In the genomic region with DNA sequence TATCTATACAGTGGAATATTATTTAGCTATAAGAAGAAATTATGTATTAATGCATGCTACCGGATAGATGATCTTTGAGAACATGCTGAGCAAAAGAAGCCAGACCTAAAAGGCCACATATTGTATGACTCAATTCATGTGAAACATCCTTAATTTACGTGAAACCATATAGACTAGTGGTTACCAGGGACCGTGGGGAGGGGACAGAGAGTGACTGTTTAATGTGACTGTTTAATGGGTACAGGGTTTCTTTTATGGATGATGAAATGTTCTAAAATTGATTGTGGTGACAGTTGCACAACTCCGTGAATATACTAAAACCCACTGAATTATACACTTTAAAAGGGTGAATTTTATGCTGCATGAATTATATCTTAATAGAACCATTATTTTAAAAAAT, we compare ENCODE assay signal across 15 cellular contexts. TPM values are rescaled to one million over a fixed set of nuclear protein-coding genes. Genes with fewer than 3 reads are reported as not detected.
DNase-seq lines count a peak whose midpoint lies in the region; ATAC-seq and TF ChIP-seq lines count a peak whose summit lies in the region.
"Had no signal": no experiment of that assay in that cellular context is flagged by ENCODE, and none has a peak within 500 bp of the region (broad histone marks: within the 10 kb centered on the region; RNA-seq: fewer than 3 reads in every experiment).

No MANE protein-coding gene starts in this region.

- H3K4me2 ChIP-seq in SK-N-SH: no peak overlapping the region
- H3K4me2 ChIP-seq in SU-DHL-6 (ENCODE audit: low read depth, low read length, poor library complexity, severe bottlenecking): peak overlapping the region; percentile 68

- H3K9me3 ChIP-seq in SK-N-SH (no peaks in the 10 kb centered on the region; the same call in 1 of the 2 replicates), SU-DHL-6 (ENCODE audit: insufficient read depth, low read length) (peaks cover 7% of the 10 kb centered on the region; the same call in 1 of the 2 replicates)

- peaks cover 2% of the 10 kb centered on the region for H3F3A ChIP-seq in SK-N-SH (replicated peaks; ENCODE audit: insufficient read depth)
- H3F3A ChIP-seq in SU-DHL-6 (ENCODE audit: insufficient read depth): peaks cover 72% of the 10 kb centered on the region

- TF ChIP-seq EP300 in SK-N-SH (IDR thresholded peaks at IDR 0.05; ENCODE audit: borderline replicate concordance in 1 of 2, low read depth in 1 of 2, low read length in 1 of 2): no peak

- CTCF ChIA-PET in SK-N-SH (lab: Yijun Ruan, JAX): no interaction called here

- DNase-seq in SK-N-SH (no peak), CD1c-positive myeloid dendritic cell (ENCODE audit: extremely low spot score) (peak; percentile 14), NOMO-1 (lab: John Stamatoyannopoulos, UW; ENCODE audit: unreplicated experiment in 2 of 2) (peak; percentile 33 to 84), EL (no peak), kidney tubule cell (ENCODE audit: low spot score) (no peak)
- DNase-seq: 8988T, Calu3, HCEC 1CT, NCI-H1092 treated with DMSO at 0.1 percent for 48 hours, NCI-H1694, NCI-H446 had no signal

- H4K20me1 ChIP-seq in SK-N-SH (ENCODE audit: insufficient read depth): no peaks in the 10 kb centered on the region
- no peaks in the 10 kb centered on the region for H4K20me1 ChIP-seq in SU-DHL-6 (ENCODE audit: low read depth, low read length)

- POLR2A ChIA-PET in SK-N-SH (lab: Yijun Ruan, JAX): no interaction called here

- H2AFZ ChIP-seq in SK-N-SH (ENCODE audit: low read depth) (no peak overlapping the region), SU-DHL-6 (ENCODE audit: low read depth, low read length, severe bottlenecking) (no peak overlapping the region)

- no peaks in the 10 kb centered on the region for H3K79me2 ChIP-seq in SK-N-SH (ENCODE audit: insufficient read depth)
- H3K79me2 ChIP-seq in SU-DHL-6 (ENCODE audit: insufficient read depth, low read length): peaks cover 30% of the 10 kb centered on the region

- H3K27ac ChIP-seq in SK-N-SH (ENCODE audit: low read depth in 2 of 2, low read length in 1 of 2) (no peak overlapping the region), SU-DHL-6 (ENCODE audit: low read depth, low read length) (peak overlapping the region; percentile 100)

- no peaks in the 10 kb centered on the region for H3K27me3 ChIP-seq in SK-N-SH (ENCODE audit: insufficient read depth)
- no peaks in the 10 kb centered on the region for H3K27me3 ChIP-seq in SU-DHL-6 (ENCODE audit: low read length)

- H3K4me3 ChIP-seq in SK-N-SH (ENCODE audit: low read depth in 2 of 2, low read length in 1 of 2) (no peak overlapping the region), SU-DHL-6 (ENCODE audit: insufficient read depth, low read length, poor library complexity, severe bottlenecking) (peak overlapping the region; percentile 36)

- no peak for TF ChIP-seq RAD21 in SK-N-SH (IDR thresholded peaks at IDR 0.05; ENCODE audit: low read length)

- H3K4me1 ChIP-seq in SK-N-SH (ENCODE audit: control insufficient read depth in 1 of 2, insufficient read depth in 2 of 2, low read depth in 1 of 2, low read length in 1 of 2): no peaks in the 10 kb centered on the region

- no peaks in the 10 kb centered on the region for H3K36me3 ChIP-seq in SK-N-SH (replicated peaks in 1 of 2; ENCODE audit: control insufficient read depth in 1 of 2, insufficient read depth in 2 of 2, low read length in 1 of 2)
- peaks cover 3% of the 10 kb centered on the region; the same call in 1 of the 2 replicates for H3K36me3 ChIP-seq in SU-DHL-6 (ENCODE audit: low read length)

- no peak for TF ChIP-seq CTCF in SK-N-SH (IDR thresholded peaks at IDR 0.05)
- no peak for TF ChIP-seq CTCF in SU-DHL-6 (IDR thresholded peaks at IDR 0.05; ENCODE audit: insufficient read depth, low read length, poor library complexity, severe bottlenecking)

- H3K9me2 ChIP-seq in SK-N-SH: no peaks in the 10 kb centered on the region
- H3K9me2 ChIP-seq in SU-DHL-6 (replicated peaks; ENCODE audit: insufficient read depth, low read length): no peaks in the 10 kb centered on the region

- WGBS in SK-N-SH (ENCODE audit: low lambda C conversion rate): over 99% methylated on average over 4 of the region's 4 CpGs

- H3K9ac ChIP-seq in SK-N-SH: no peak overlapping the region
- H3K9ac ChIP-seq in SU-DHL-6 (ENCODE audit: low read length): peak overlapping the region; percentile 62

- ATAC-seq in SK-N-SH treated with all-trans-retinoic acid at 6 μM for 48 hours (no peak), HG03571 (IDR thresholded peaks at IDR 0.05; ENCODE audit: unreplicated experiment) (no peak)
- ATAC-seq: PC-3 had no signal

TF ChIP-seq in SK-N-SH treated with all-trans-retinoic acid at 6 μM for 48 hours, 23 proteins besides CTCF, POLR2A, EP300 and RAD21:
- 0 out of 2 replicates have a peak, but pooled peaks have one; percentile 14 for TF ChIP-seq ZNF8 (CRISPR knock-in tag; IDR thresholded peaks at IDR 0.05)
- no peak for TF ChIP-seq ARNTL (CRISPR knock-in tag; IDR thresholded peaks at IDR 0.05; ENCODE audit: borderline replicate concordance, low read depth)
- TF ChIP-seq TCF4 (CRISPR knock-in tag; IDR thresholded peaks at IDR 0.05; ENCODE audit: borderline replicate concordance): no peak
- TF ChIP-seq ZFP3 (CRISPR knock-in tag; IDR thresholded peaks at IDR 0.05): no peak

TF ChIP-seq in SK-N-SH, 30 proteins besides CTCF, POLR2A, EP300 and RAD21 (continues in another document):
- TF ChIP-seq EZH2phosphoT487 (IDR thresholded peaks at IDR 0.05; ENCODE audit: borderline replicate concordance, low read depth): no peak
- no peak for TF ChIP-seq RFX5 (IDR thresholded peaks at IDR 0.05; ENCODE audit: low read length)
- TF ChIP-seq RCOR1 (IDR thresholded peaks at IDR 0.05; ENCODE audit: low read length): no peak
- TF ChIP-seq ELF1 (IDR thresholded peaks at IDR 0.05): no peak
- TF ChIP-seq JUND (IDR thresholded peaks at IDR 0.05): no peak
- no peak for TF ChIP-seq MEF2A (IDR thresholded peaks at IDR 0.05; ENCODE audit: borderline replicate concordance, low read depth)
- TF ChIP-seq, protein P1, sequence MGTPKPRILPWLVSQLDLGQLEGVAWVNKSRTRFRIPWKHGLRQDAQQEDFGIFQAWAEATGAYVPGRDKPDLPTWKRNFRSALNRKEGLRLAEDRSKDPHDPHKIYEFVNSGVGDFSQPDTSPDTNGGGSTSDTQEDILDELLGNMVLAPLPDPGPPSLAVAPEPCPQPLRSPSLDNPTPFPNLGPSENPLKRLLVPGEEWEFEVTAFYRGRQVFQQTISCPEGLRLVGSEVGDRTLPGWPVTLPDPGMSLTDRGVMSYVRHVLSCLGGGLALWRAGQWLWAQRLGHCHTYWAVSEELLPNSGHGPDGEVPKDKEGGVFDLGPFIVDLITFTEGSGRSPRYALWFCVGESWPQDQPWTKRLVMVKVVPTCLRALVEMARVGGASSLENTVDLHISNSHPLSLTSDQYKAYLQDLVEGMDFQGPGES (IDR thresholded peaks at IDR 0.05; ENCODE audit: low read depth, low read length): no peak
- TF ChIP-seq, protein P2, sequence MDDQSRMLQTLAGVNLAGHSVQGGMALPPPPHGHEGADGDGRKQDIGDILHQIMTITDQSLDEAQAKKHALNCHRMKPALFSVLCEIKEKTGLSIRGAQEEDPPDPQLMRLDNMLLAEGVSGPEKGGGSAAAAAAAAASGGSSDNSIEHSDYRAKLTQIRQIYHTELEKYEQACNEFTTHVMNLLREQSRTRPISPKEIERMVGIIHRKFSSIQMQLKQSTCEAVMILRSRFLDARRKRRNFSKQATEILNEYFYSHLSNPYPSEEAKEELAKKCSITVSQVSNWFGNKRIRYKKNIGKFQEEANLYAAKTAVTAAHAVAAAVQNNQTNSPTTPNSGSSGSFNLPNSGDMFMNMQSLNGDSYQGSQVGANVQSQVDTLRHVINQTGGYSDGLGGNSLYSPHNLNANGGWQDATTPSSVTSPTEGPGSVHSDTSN (IDR thresholded peaks at IDR 0.05): no peak
- no peak for TF ChIP-seq CHD2 (IDR thresholded peaks at IDR 0.05; ENCODE audit: low read length, partially characterized antibody)
- TF ChIP-seq, protein P3, sequence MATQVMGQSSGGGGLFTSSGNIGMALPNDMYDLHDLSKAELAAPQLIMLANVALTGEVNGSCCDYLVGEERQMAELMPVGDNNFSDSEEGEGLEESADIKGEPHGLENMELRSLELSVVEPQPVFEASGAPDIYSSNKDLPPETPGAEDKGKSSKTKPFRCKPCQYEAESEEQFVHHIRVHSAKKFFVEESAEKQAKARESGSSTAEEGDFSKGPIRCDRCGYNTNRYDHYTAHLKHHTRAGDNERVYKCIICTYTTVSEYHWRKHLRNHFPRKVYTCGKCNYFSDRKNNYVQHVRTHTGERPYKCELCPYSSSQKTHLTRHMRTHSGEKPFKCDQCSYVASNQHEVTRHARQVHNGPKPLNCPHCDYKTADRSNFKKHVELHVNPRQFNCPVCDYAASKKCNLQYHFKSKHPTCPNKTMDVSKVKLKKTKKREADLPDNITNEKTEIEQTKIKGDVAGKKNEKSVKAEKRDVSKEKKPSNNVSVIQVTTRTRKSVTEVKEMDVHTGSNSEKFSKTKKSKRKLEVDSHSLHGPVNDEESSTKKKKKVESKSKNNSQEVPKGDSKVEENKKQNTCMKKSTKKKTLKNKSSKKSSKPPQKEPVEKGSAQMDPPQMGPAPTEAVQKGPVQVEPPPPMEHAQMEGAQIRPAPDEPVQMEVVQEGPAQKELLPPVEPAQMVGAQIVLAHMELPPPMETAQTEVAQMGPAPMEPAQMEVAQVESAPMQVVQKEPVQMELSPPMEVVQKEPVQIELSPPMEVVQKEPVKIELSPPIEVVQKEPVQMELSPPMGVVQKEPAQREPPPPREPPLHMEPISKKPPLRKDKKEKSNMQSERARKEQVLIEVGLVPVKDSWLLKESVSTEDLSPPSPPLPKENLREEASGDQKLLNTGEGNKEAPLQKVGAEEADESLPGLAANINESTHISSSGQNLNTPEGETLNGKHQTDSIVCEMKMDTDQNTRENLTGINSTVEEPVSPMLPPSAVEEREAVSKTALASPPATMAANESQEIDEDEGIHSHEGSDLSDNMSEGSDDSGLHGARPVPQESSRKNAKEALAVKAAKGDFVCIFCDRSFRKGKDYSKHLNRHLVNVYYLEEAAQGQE (IDR thresholded peaks at IDR 0.05; ENCODE audit: low read depth, low read length): no peak
- TF ChIP-seq GABPA (IDR thresholded peaks at IDR 0.05; ENCODE audit: low read depth): no peak
- TF ChIP-seq, protein P4, sequence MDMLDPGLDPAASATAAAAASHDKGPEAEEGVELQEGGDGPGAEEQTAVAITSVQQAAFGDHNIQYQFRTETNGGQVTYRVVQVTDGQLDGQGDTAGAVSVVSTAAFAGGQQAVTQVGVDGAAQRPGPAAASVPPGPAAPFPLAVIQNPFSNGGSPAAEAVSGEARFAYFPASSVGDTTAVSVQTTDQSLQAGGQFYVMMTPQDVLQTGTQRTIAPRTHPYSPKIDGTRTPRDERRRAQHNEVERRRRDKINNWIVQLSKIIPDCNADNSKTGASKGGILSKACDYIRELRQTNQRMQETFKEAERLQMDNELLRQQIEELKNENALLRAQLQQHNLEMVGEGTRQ (IDR thresholded peaks at IDR 0.05; ENCODE audit: borderline replicate concordance, low read depth, low read length): no peak

RNA-seq across cellular contexts. Expression of a gene that starts 8.5 kb away (rescaled TPM):
- polyA plus RNA-seq in SK-N-SH (2012; rRNA removed): 30.8 and 34.0 TPM in 2 replicates
- polyA plus RNA-seq in SK-N-SH (2012; cell fraction: cytosol; rRNA removed): 25.4 and 30.9 TPM in 2 replicates
- 34.6 and 39.6 TPM in 2 replicates for polyA plus RNA-seq in SK-N-SH (2012; cell fraction: nucleus; rRNA removed)

Comparison
In these comparisons a context has a peak if more than half of its experiments do, and no peak if none do; other contexts are left out.
1. DNase-seq: peak in CD1c-positive myeloid dendritic cell (single experiment) and NOMO-1 (2 of 2); none in SK-N-SH (single experiment), EL (single experiment) and kidney tubule cell (single experiment).